In the genomic region with DNA sequence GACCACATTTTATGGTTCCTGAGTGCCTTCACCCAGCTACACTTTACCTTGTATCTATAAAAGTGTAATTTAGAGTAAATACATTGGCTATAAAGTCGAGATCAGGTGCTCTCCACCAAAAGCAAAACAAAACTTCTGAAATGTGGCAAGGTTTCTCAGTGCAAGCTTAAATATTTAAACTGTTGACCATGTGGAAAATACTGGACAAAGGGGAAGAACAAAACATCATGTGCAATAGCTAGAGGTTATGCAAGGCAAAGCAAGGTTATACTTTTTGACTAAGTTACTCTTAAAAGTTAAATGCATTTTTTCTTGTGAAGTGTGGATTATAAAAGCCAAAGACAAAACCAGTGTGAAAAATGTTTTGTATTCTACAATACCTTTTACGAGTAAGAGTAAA, we compare ENCODE assay signal across 3 cellular contexts.
A peak's percentile ranks its signal among the peaks of the same experiment; 100 is the strongest.
TF ChIP-seq lines count a peak whose summit lies in the region.

No MANE protein-coding gene starts in this region.

TF ChIP-seq in liver, 16 proteins besides CTCF, POLR2A, EP300 and RAD21:
- TF ChIP-seq, protein P1, sequence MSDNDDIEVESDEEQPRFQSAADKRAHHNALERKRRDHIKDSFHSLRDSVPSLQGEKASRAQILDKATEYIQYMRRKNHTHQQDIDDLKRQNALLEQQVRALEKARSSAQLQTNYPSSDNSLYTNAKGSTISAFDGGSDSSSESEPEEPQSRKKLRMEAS (IDR thresholded peaks at IDR 0.05): peak; percentile 76
- TF ChIP-seq, protein P2, sequence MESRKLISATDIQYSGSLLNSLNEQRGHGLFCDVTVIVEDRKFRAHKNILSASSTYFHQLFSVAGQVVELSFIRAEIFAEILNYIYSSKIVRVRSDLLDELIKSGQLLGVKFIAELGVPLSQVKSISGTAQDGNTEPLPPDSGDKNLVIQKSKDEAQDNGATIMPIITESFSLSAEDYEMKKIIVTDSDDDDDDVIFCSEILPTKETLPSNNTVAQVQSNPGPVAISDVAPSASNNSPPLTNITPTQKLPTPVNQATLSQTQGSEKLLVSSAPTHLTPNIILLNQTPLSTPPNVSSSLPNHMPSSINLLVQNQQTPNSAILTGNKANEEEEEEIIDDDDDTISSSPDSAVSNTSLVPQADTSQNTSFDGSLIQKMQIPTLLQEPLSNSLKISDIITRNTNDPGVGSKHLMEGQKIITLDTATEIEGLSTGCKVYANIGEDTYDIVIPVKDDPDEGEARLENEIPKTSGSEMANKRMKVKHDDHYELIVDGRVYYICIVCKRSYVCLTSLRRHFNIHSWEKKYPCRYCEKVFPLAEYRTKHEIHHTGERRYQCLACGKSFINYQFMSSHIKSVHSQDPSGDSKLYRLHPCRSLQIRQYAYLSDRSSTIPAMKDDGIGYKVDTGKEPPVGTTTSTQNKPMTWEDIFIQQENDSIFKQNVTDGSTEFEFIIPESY (IDR thresholded peaks at IDR 0.05): peak; percentile 76
- TF ChIP-seq EGR1 (IDR thresholded peaks at IDR 0.05; ENCODE audit: low read depth in 2 of 2): peak in 1 of 2 donors; percentile 59
- peak; percentile 86 to 89 for TF ChIP-seq RXRA (IDR thresholded peaks at IDR 0.05)
- no peak for TF ChIP-seq GABPA (IDR thresholded peaks at IDR 0.05 in 1 of 2, conservative IDR thresholded peaks at IDR 0.05 in 1 of 2)
- TF ChIP-seq FOXA1 (IDR thresholded peaks at IDR 0.05): peak; percentile 12
- TF ChIP-seq SP1 (IDR thresholded peaks at IDR 0.05): peak; percentile 71
- TF ChIP-seq HNF4A (conservative IDR thresholded peaks at IDR 0.05): peak; percentile 63 to 75
- TF ChIP-seq NR2F2 (IDR thresholded peaks at IDR 0.05): no peak
- TF ChIP-seq, protein P3, sequence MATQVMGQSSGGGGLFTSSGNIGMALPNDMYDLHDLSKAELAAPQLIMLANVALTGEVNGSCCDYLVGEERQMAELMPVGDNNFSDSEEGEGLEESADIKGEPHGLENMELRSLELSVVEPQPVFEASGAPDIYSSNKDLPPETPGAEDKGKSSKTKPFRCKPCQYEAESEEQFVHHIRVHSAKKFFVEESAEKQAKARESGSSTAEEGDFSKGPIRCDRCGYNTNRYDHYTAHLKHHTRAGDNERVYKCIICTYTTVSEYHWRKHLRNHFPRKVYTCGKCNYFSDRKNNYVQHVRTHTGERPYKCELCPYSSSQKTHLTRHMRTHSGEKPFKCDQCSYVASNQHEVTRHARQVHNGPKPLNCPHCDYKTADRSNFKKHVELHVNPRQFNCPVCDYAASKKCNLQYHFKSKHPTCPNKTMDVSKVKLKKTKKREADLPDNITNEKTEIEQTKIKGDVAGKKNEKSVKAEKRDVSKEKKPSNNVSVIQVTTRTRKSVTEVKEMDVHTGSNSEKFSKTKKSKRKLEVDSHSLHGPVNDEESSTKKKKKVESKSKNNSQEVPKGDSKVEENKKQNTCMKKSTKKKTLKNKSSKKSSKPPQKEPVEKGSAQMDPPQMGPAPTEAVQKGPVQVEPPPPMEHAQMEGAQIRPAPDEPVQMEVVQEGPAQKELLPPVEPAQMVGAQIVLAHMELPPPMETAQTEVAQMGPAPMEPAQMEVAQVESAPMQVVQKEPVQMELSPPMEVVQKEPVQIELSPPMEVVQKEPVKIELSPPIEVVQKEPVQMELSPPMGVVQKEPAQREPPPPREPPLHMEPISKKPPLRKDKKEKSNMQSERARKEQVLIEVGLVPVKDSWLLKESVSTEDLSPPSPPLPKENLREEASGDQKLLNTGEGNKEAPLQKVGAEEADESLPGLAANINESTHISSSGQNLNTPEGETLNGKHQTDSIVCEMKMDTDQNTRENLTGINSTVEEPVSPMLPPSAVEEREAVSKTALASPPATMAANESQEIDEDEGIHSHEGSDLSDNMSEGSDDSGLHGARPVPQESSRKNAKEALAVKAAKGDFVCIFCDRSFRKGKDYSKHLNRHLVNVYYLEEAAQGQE (IDR thresholded peaks at IDR 0.05): peak; percentile 75
- TF ChIP-seq FOXA2 (IDR thresholded peaks at IDR 0.05): peak; percentile 33
- TF ChIP-seq HNF4G (IDR thresholded peaks at IDR 0.05): no peak
- TF ChIP-seq TAF1 (conservative IDR thresholded peaks at IDR 0.05): no peak
- TF ChIP-seq, protein P4, sequence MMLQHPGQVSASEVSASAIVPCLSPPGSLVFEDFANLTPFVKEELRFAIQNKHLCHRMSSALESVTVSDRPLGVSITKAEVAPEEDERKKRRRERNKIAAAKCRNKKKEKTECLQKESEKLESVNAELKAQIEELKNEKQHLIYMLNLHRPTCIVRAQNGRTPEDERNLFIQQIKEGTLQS (IDR thresholded peaks at IDR 0.05): peak; percentile 72
- peak in 1 of 2 donors; percentile 48 for TF ChIP-seq JUND (IDR thresholded peaks at IDR 0.05)
- peak; percentile 51 for TF ChIP-seq YY1 (IDR thresholded peaks at IDR 0.05)

TF ChIP-seq in HepG2, 621 proteins besides CTCF, POLR2A, EP300 and RAD21 (continued from another document):
- TF ChIP-seq TAF15 (IDR thresholded peaks at IDR 0.05; ENCODE audit: low read depth, low read length, poor library complexity, severe bottlenecking) (no peak), RFXAP (CRISPR knock-in tag; IDR thresholded peaks at IDR 0.05; ENCODE audit: borderline replicate concordance) (no peak), ZNF709 (CRISPR knock-in tag; IDR thresholded peaks at IDR 0.05) (no peak), ZBTB42 (CRISPR knock-in tag; IDR thresholded peaks at IDR 0.05) (no peak), SOX6 (IDR thresholded peaks at IDR 0.05) (no peak), SOX6 (CRISPR knock-in tag; IDR thresholded peaks at IDR 0.05) (no peak), MYNN (CRISPR knock-in tag; IDR thresholded peaks at IDR 0.05; ENCODE audit: low read depth) (no peak), KDM5B (CRISPR knock-in tag; IDR thresholded peaks at IDR 0.05; ENCODE audit: borderline replicate concordance) (no peak)
- TF ChIP-seq, protein P5, sequence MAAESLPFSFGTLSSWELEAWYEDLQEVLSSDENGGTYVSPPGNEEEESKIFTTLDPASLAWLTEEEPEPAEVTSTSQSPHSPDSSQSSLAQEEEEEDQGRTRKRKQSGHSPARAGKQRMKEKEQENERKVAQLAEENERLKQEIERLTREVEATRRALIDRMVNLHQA (CRISPR knock-in tag; IDR thresholded peaks at IDR 0.05): no peak

TF ChIP-seq in GM23338, 12 proteins besides CTCF, POLR2A, EP300 and RAD21 (continued from another document):
- TF ChIP-seq, protein P6, sequence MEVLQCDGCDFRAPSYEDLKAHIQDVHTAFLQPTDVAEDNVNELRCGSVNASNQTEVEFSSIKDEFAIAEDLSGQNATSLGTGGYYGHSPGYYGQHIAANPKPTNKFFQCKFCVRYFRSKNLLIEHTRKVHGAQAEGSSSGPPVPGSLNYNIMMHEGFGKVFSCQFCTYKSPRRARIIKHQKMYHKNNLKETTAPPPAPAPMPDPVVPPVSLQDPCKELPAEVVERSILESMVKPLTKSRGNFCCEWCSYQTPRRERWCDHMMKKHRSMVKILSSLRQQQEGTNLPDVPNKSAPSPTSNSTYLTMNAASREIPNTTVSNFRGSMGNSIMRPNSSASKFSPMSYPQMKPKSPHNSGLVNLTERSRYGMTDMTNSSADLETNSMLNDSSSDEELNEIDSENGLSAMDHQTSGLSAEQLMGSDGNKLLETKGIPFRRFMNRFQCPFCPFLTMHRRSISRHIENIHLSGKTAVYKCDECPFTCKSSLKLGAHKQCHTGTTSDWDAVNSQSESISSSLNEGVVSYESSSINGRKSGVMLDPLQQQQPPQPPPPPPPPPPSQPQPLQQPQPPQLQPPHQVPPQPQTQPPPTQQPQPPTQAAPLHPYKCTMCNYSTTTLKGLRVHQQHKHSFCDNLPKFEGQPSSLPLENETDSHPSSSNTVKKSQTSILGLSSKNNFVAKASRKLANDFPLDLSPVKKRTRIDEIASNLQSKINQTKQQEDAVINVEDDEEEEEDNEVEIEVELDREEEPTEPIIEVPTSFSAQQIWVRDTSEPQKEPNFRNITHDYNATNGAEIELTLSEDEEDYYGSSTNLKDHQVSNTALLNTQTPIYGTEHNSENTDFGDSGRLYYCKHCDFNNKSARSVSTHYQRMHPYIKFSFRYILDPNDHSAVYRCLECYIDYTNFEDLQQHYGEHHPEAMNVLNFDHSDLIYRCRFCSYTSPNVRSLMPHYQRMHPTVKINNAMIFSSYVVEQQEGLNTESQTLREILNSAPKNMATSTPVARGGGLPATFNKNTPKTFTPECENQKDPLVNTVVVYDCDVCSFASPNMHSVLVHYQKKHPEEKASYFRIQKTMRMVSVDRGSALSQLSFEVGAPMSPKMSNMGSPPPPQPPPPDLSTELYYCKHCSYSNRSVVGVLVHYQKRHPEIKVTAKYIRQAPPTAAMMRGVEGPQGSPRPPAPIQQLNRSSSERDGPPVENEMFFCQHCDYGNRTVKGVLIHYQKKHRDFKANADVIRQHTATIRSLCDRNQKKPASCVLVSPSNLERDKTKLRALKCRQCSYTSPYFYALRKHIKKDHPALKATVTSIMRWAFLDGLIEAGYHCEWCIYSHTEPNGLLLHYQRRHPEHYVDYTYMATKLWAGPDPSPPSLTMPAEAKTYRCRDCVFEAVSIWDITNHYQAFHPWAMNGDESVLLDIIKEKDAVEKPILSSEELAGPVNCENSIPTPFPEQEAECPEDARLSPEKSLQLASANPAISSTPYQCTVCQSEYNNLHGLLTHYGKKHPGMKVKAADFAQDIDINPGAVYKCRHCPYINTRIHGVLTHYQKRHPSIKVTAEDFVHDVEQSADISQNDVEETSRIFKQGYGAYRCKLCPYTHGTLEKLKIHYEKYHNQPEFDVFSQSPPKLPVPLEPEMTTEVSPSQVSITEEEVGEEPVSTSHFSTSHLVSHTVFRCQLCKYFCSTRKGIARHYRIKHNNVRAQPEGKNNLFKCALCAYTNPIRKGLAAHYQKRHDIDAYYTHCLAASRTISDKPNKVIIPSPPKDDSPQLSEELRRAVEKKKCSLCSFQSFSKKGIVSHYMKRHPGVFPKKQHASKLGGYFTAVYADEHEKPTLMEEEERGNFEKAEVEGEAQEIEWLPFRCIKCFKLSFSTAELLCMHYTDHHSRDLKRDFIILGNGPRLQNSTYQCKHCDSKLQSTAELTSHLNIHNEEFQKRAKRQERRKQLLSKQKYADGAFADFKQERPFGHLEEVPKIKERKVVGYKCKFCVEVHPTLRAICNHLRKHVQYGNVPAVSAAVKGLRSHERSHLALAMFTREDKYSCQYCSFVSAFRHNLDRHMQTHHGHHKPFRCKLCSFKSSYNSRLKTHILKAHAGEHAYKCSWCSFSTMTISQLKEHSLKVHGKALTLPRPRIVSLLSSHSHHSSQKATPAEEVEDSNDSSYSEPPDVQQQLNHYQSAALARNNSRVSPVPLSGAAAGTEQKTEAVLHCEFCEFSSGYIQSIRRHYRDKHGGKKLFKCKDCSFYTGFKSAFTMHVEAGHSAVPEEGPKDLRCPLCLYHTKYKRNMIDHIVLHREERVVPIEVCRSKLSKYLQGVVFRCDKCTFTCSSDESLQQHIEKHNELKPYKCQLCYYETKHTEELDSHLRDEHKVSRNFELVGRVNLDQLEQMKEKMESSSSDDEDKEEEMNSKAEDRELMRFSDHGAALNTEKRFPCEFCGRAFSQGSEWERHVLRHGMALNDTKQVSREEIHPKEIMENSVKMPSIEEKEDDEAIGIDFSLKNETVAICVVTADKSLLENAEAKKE (CRISPR knock-in tag; IDR thresholded peaks at IDR 0.05): no peak
- TF ChIP-seq, protein P3 (IDR thresholded peaks at IDR 0.05; ENCODE audit: unreplicated experiment): no peak
- TF ChIP-seq CREB1 (CRISPR knock-in tag; IDR thresholded peaks at IDR 0.05; ENCODE audit: low read depth) (no peak), ZNF331 (CRISPR knock-in tag; IDR thresholded peaks at IDR 0.05; ENCODE audit: low read depth) (no peak), NANOG (IDR thresholded peaks at IDR 0.05; ENCODE audit: borderline replicate concordance) (no peak), STAT1 (IDR thresholded peaks at IDR 0.05; ENCODE audit: unreplicated experiment) (no peak), POLR2AphosphoS5 (IDR thresholded peaks at IDR 0.05; ENCODE audit: low read depth) (no peak)
- TF ChIP-seq, protein P7, sequence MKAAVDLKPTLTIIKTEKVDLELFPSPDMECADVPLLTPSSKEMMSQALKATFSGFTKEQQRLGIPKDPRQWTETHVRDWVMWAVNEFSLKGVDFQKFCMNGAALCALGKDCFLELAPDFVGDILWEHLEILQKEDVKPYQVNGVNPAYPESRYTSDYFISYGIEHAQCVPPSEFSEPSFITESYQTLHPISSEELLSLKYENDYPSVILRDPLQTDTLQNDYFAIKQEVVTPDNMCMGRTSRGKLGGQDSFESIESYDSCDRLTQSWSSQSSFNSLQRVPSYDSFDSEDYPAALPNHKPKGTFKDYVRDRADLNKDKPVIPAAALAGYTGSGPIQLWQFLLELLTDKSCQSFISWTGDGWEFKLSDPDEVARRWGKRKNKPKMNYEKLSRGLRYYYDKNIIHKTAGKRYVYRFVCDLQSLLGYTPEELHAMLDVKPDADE (IDR thresholded peaks at IDR 0.05): no peak
